ENCODE assay signal across 16 cellular contexts in the genomic region with DNA sequence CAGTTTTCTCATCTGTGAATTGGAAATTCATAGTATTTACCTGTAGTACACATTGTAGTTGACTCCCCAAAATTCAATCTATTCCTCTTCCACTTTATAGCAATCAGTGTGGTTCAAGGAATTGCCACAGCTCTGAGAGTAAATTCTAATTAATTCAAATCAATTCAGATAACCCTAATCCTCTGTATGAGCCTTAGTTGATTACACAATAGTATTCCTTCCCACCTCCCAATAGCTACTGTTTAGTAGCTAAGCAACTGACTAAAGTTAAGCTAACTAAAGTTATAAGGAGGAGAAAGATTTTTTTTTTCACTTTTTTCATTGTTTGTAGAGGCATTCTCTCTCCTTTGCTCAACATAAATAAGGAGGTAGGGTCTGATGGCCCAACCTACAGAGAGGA.
DNase-seq lines count a peak whose midpoint lies in the region; ATAC-seq and TF ChIP-seq lines count a peak whose summit lies in the region.
"Had no signal": no experiment of that assay in that cellular context is flagged by ENCODE, and none has a peak within 500 bp of the region (broad histone marks: within the 10 kb centered on the region; RNA-seq: fewer than 3 reads in every experiment).

No MANE protein-coding gene starts in this region.

- H3K56ac ChIP-seq in IMR-90 (ENCODE audit: extremely low read depth, insufficient read depth, low read length): no peak overlapping the region

- peak overlapping the region; percentile 30 for H3K27ac Mint-ChIP-seq in endodermal cell
- H3K27ac Mint-ChIP-seq in naive thymus-derived CD4-positive, alpha-beta T cell: no peak overlapping the region

- H3K4me3 ChIP-seq in ACC112 (ENCODE audit: low read depth, low read length): no peak overlapping the region
- H3K4me3 ChIP-seq in IMR-90 (ENCODE audit: insufficient read depth, low read depth, low read length): no peak overlapping the region
- H3K4me3 ChIP-seq in endodermal cell (ENCODE audit: low read length): no peak overlapping the region
- H3K4me3 ChIP-seq in naive thymus-derived CD4-positive, alpha-beta T cell (ENCODE audit: low read length): no peak overlapping the region

- H3K23ac ChIP-seq in IMR-90 (ENCODE audit: low read depth, low read length): no peak overlapping the region

- ATAC-seq in IMR-90 (ENCODE audit: low read depth) (no peak), GM19467 (IDR thresholded peaks at IDR 0.05; ENCODE audit: unreplicated experiment) (no peak), GM19463 (IDR thresholded peaks at IDR 0.05; ENCODE audit: unreplicated experiment) (no peak)
- ATAC-seq in naive thymus-derived CD4-positive, alpha-beta T cell: no peak

- H2BK20ac ChIP-seq in IMR-90 (ENCODE audit: low read depth, low read length): no peak overlapping the region

- peak overlapping the region; percentile 86 for H2BK15ac ChIP-seq in IMR-90 (ENCODE audit: low read depth, low read length)

- CTCF ChIA-PET in IMR-90 (lab: Yijun Ruan, JAX): interaction anchor here (1.3 kb wide), 1 partner anchor 9 kb away, joined by 4 read pairs; no protein-coding TSS in a partner anchor
- CTCF ChIA-PET in naive thymus-derived CD4-positive, alpha-beta T cell (lab: Charles Lee): interaction anchor here (1.5 kb wide), 1 partner anchor 79 kb away, joined by 4 read pairs; no protein-coding TSS in a partner anchor

- H3K9me3 ChIP-seq in IMR-90 (ENCODE audit: control insufficient read depth, insufficient read depth, low read length): no peaks in the 10 kb centered on the region
- H3K9me3 ChIP-seq in endodermal cell (ENCODE audit: control insufficient read depth, low read length): no peaks in the 10 kb centered on the region
- H3K9me3 ChIP-seq in naive thymus-derived CD4-positive, alpha-beta T cell (ENCODE audit: control insufficient read depth in 2 of 3, low read length in 3 of 3): no peaks in the 10 kb centered on the region

- H2BK120ac ChIP-seq in IMR-90 (ENCODE audit: low read depth, low read length): no peak overlapping the region

- BruUV-seq in IMR-90 (replicated peaks; lab: Mats Ljungman, UMichigan): no TSS peak

- peaks cover 4% of the 10 kb centered on the region; the same call in 1 of the 2 replicates for H3K36me3 ChIP-seq in ACC112 (ENCODE audit: insufficient read depth, low read length)
- H3K36me3 ChIP-seq in IMR-90 (ENCODE audit: control insufficient read depth, insufficient read depth, low read length): no peaks in the 10 kb centered on the region
- H3K36me3 ChIP-seq in endodermal cell (ENCODE audit: control insufficient read depth, insufficient read depth, low read length): no peaks in the 10 kb centered on the region
- no peaks in the 10 kb centered on the region for H3K36me3 ChIP-seq in naive thymus-derived CD4-positive, alpha-beta T cell (ENCODE audit: control insufficient read depth in 2 of 3, insufficient read depth in 3 of 3, low read length in 3 of 3)

- no peaks in the 10 kb centered on the region for H3K27me3 ChIP-seq in ACC112 (ENCODE audit: insufficient read depth, low read length)
- no peaks in the 10 kb centered on the region for H3K27me3 ChIP-seq in IMR-90 (ENCODE audit: control insufficient read depth, insufficient read depth, low read length)
- no peaks in the 10 kb centered on the region for H3K27me3 ChIP-seq in endodermal cell (ENCODE audit: control insufficient read depth, insufficient read depth, low read length, poor library complexity, severe bottlenecking)
- no peaks in the 10 kb centered on the region for H3K27me3 ChIP-seq in naive thymus-derived CD4-positive, alpha-beta T cell (ENCODE audit: control insufficient read depth in 2 of 2, insufficient read depth in 2 of 2, low read length in 2 of 2)

- no peaks in the 10 kb centered on the region for H3K9me3 Mint-ChIP-seq in endodermal cell
- no peaks in the 10 kb centered on the region for H3K9me3 Mint-ChIP-seq in naive thymus-derived CD4-positive, alpha-beta T cell
- H3K9me3 Mint-ChIP-seq: CD14-positive monocyte had no signal

- peaks cover 40% of the 10 kb centered on the region for H3K4me1 ChIP-seq in ACC112 (ENCODE audit: control insufficient read depth, insufficient read depth, low read length, unreplicated experiment)
- H3K4me1 ChIP-seq in IMR-90 (ENCODE audit: control insufficient read depth, insufficient read depth, low read length): no peaks in the 10 kb centered on the region; the same call in 1 of the 2 replicates
- H3K4me1 ChIP-seq in endodermal cell (ENCODE audit: control insufficient read depth, insufficient read depth, low read length): peaks cover 4% of the 10 kb centered on the region
- H3K4me1 ChIP-seq in naive thymus-derived CD4-positive, alpha-beta T cell (ENCODE audit: control insufficient read depth in 2 of 2, insufficient read depth in 2 of 2, low read length in 2 of 2): peaks cover 2 to 3% of the 10 kb centered on the region in 2 donors

- no peak overlapping the region for H2AK9ac ChIP-seq in IMR-90 (replicated peaks; ENCODE audit: low read depth, low read length, poor library complexity)

- TF ChIP-seq RAD21 in IMR-90 (IDR thresholded peaks at IDR 0.05; ENCODE audit: low read length): no peak

- intact Hi-C loops in IMR-90 (cut with micrococcal nuclease): no loop called here
- intact Hi-C loops in naive thymus-derived CD4-positive, alpha-beta T cell (cut with micrococcal nuclease): no loop called here

- H3K27me3 Mint-ChIP-seq in endodermal cell (ENCODE audit: insufficient read depth): no peaks in the 10 kb centered on the region
- no peaks in the 10 kb centered on the region for H3K27me3 Mint-ChIP-seq in naive thymus-derived CD4-positive, alpha-beta T cell

- H4K5ac ChIP-seq in IMR-90 (ENCODE audit: low read depth, low read length): no peak overlapping the region

- no peak for TF ChIP-seq CTCF in IMR-90 (conservative IDR thresholded peaks at IDR 0.05; ENCODE audit: low read depth, low read length)
- TF ChIP-seq CTCF in endodermal cell (conservative IDR thresholded peaks at IDR 0.05): no peak

- no peak for TF ChIP-seq POLR2A in IMR-90 (IDR thresholded peaks at IDR 0.05; ENCODE audit: low read depth, low read length)

- H2AK5ac ChIP-seq in IMR-90 (ENCODE audit: low read depth, low read length): peak overlapping the region; percentile 56

- no peak overlapping the region for H2AFZ ChIP-seq in ACC112 (ENCODE audit: low read length, unreplicated experiment)
- H2AFZ ChIP-seq in IMR-90 (replicated peaks; ENCODE audit: low read length, poor library complexity): no peak overlapping the region

- peaks cover 2% of the 10 kb centered on the region; the same call in 1 of the 2 replicates for H3K9me1 ChIP-seq in IMR-90 (ENCODE audit: insufficient read depth, low read length)

- peaks cover 1% of the 10 kb centered on the region for H3K79me2 ChIP-seq in ACC112 (ENCODE audit: control insufficient read depth, insufficient read depth, low read length, unreplicated experiment)

- no peak overlapping the region for H2BK5ac ChIP-seq in IMR-90 (ENCODE audit: low read depth, low read length, poor library complexity, severe bottlenecking)

- dilution Hi-C loops in IMR-90 (cut with HindIII; ENCODE audit: low sequenced_read_pairs, unreplicated experiment): no loop called here

- H3K18ac ChIP-seq in IMR-90 (ENCODE audit: low read depth, low read length): peak overlapping the region; percentile 55; the same call in 1 of the 2 replicates

- DNase-seq in IMR-90 (no peak), endodermal cell (no peak), renal cortical epithelial cell (ENCODE audit: low read depth) (peak; percentile 69)
- no peak for DNase-seq in naive thymus-derived CD4-positive, alpha-beta T cell
- DNase-seq: ACHN, AML-193, Calu3, DMS53, MM.1S, NCI-H1092 treated with DMSO at 0.1 percent for 48 hours, NCI-H2081 treated with DMSO at 0.1 percent for 48 hours, NCI-H510A treated with DMSO at 0.1 percent for 48 hours had no signal

- POLR2A ChIA-PET in IMR-90 (lab: Charles Lee; ENCODE audit: unreplicated experiment): no interaction called here
- POLR2A ChIA-PET in naive thymus-derived CD4-positive, alpha-beta T cell (lab: Charles Lee): interaction anchor here (1.1 to 1.5 kb wide), 2 partner anchors 78 to 79 kb away, joined by 3 to 9 read pairs; a partner anchor contains a TSS

- no peaks in the 10 kb centered on the region for H3K79me1 ChIP-seq in IMR-90 (ENCODE audit: low read depth in 1 of 2, low read length in 2 of 2)

- H3K4me2 ChIP-seq in IMR-90 (ENCODE audit: low read depth, low read length): no peak overlapping the region

- peak overlapping the region; percentile 84; the same call in 1 of the 2 replicates for H3K27ac ChIP-seq in ACC112 (ENCODE audit: low read depth, low read length)
- H3K27ac ChIP-seq in IMR-90 (ENCODE audit: insufficient read depth, low read length): no peak overlapping the region; the same call in 1 of the 2 replicates
- no peak overlapping the region for H3K27ac ChIP-seq in endodermal cell (ENCODE audit: low read depth, low read length)
- H3K27ac ChIP-seq in naive thymus-derived CD4-positive, alpha-beta T cell (ENCODE audit: low read depth, low read length): no peak overlapping the region

- peaks cover 11% of the 10 kb centered on the region for H3K4me1 Mint-ChIP-seq in endodermal cell
- peaks cover 0 to 7% (median 5%) of the 10 kb centered on the region in 7 donors for H3K4me1 Mint-ChIP-seq in naive thymus-derived CD4-positive, alpha-beta T cell

- 0 out of 4 replicates have a peak overlapping the region, but pooled peaks of 1 of the 2 experiments have one; percentile 14 for H4K8ac ChIP-seq in IMR-90 (ENCODE audit: low read depth in 2 of 2, low read length in 2 of 2)

- in situ Hi-C loops in IMR-90 (cut with MboI; ENCODE audit: low sequenced_read_pairs): no loop called here

- no peaks in the 10 kb centered on the region for H4K20me1 ChIP-seq in IMR-90 (ENCODE audit: insufficient read depth, low read length)

- no peak overlapping the region for H3K14ac ChIP-seq in IMR-90 (replicated peaks; ENCODE audit: low read depth, low read length)

- H3K9ac ChIP-seq in IMR-90 (ENCODE audit: low read depth, low read length) (no peak overlapping the region), endodermal cell (ENCODE audit: extremely low read depth, low read length, poor library complexity, severe bottlenecking) (no peak overlapping the region)

- 0 out of 2 replicates have a peak overlapping the region, but pooled peaks have one; percentile 45 for H3K4ac ChIP-seq in IMR-90 (ENCODE audit: low read depth, low read length)

- H3K4me3 Mint-ChIP-seq in endodermal cell: no peak overlapping the region
- H3K4me3 Mint-ChIP-seq in naive thymus-derived CD4-positive, alpha-beta T cell: no peak overlapping the region
- H3K4me3 Mint-ChIP-seq: CD14-positive monocyte had no signal

- no peak overlapping the region for H4K91ac ChIP-seq in IMR-90 (ENCODE audit: insufficient read depth, low read depth, low read length)

- no peaks in the 10 kb centered on the region for H3K36me3 Mint-ChIP-seq in endodermal cell (ENCODE audit: low read depth)
- H3K36me3 Mint-ChIP-seq in naive thymus-derived CD4-positive, alpha-beta T cell: peaks cover 0 to 4% (median 0%) of the 10 kb centered on the region in 5 donors

TF ChIP-seq in IMR-90, 13 proteins besides CTCF, POLR2A, EP300 and RAD21:
- TF ChIP-seq RFX5 (IDR thresholded peaks at IDR 0.05; ENCODE audit: low read depth, low read length): no peak
- peak; percentile 74 for TF ChIP-seq CEBPB (IDR thresholded peaks at IDR 0.05; ENCODE audit: low read depth, low read length)
TF ChIP-seq in IMR-90: peak in this region for 1.
